Comparison of ENCODE assay signal across 8 cellular contexts in genomic region chr4:56655627-56656345, GRCh38. TPM values are rescaled to one million over a fixed set of nuclear protein-coding genes. Genes with fewer than 3 reads are reported as not detected.
DNase-seq lines count a peak whose midpoint lies in the region; ATAC-seq and TF ChIP-seq lines count a peak whose summit lies in the region.

No MANE protein-coding gene starts in this region.

- no peak overlapping the region for H3K27ac Mint-ChIP-seq in nephron progenitor cell

- H3K4me2 ChIP-seq in fibroblast of lung (ENCODE audit: extremely low read depth, insufficient read depth, low read length), result peak overlapping the region; percentile 89

- H3K27me3 Mint-ChIP-seq in nephron progenitor cell (ENCODE audit: low read depth, poor library complexity), result peaks cover 75% of the 10 kb centered on the region

- H3K27me3 ChIP-seq in fibroblast of lung (ENCODE audit: control insufficient read depth, insufficient read depth, low read length) (peaks cover 8% of the 10 kb centered on the region), aorta (ENCODE audit: control insufficient read depth in 1 of 2, insufficient read depth in 2 of 2, low read length in 1 of 2) (no peaks in the 10 kb centered on the region)

- H3K9me3 ChIP-seq in fibroblast of lung (ENCODE audit: control insufficient read depth, insufficient read depth, low read depth, low read length), result no peaks in the 10 kb centered on the region
- no peaks in the 10 kb centered on the region for H3K9me3 ChIP-seq in aorta (ENCODE audit: control insufficient read depth, low read length)

- no peak overlapping the region for H3K27ac ChIP-seq in fibroblast of lung (ENCODE audit: insufficient read depth, low read length)
- no peak overlapping the region for H3K27ac ChIP-seq in aorta (ENCODE audit: low read depth in 1 of 2, low read length in 2 of 2)

- DNase-seq in NCI-H1105 treated with DMSO at 0.1 percent for 48 hours (lab: John Stamatoyannopoulos, UW) (peak; percentile 1), NCI-H1105 (lab: John Stamatoyannopoulos, UW) (no peak), fibroblast of lung (ENCODE audit: low read depth in 2 of 2) (no peak), nephron progenitor cell (peak; percentile 61), aorta (peak; percentile 51 to 78), NCI-H2171 (lab: John Stamatoyannopoulos, UW) (no peak), NCI-H446 treated with DMSO at 0.1 percent for 48 hours (lab: John Stamatoyannopoulos, UW) (no peak)
- peak; percentile 83 for DNase-seq in activated CD8-positive, alpha-beta memory T cell treated with anti-CD3 and anti-CD28 coated beads for 24 hours

- H3K36me3 ChIP-seq in fibroblast of lung (ENCODE audit: control insufficient read depth, insufficient read depth, low read length), result no peaks in the 10 kb centered on the region
- H3K36me3 ChIP-seq in aorta (ENCODE audit: control insufficient read depth in 1 of 2, insufficient read depth in 2 of 2, low read length in 1 of 2), result no peaks in the 10 kb centered on the region

- H3K36me3 Mint-ChIP-seq in nephron progenitor cell (ENCODE audit: low read depth), result no peaks in the 10 kb centered on the region

- no peaks in the 10 kb centered on the region for H4K20me1 ChIP-seq in fibroblast of lung (ENCODE audit: control insufficient read depth, extremely low read depth, insufficient read depth, low read length)

- peak overlapping the region; percentile 42 for H2AFZ ChIP-seq in fibroblast of lung (ENCODE audit: low read length)

- H3K4me1 ChIP-seq in fibroblast of lung (ENCODE audit: control insufficient read depth, extremely low read depth, insufficient read depth, low read length) (no peaks in the 10 kb centered on the region), aorta (ENCODE audit: control insufficient read depth in 1 of 2, insufficient read depth in 2 of 2, low read length in 2 of 2) (no peaks in the 10 kb centered on the region)

- peak overlapping the region; percentile 10 for H3K9ac ChIP-seq in fibroblast of lung (ENCODE audit: insufficient read depth, low read length)

- H3K79me2 ChIP-seq in fibroblast of lung (ENCODE audit: control insufficient read depth, insufficient read depth, low read length), result no peaks in the 10 kb centered on the region

- WGBS in aorta, 2 donors, result 0 to 1% methylated on average over 60 to 79 of the region's 79 CpGs

- intact Hi-C loops in aorta (cut with DNase I), result no loop called here

- H3K9me3 Mint-ChIP-seq in nephron progenitor cell, result no peaks in the 10 kb centered on the region

- H3K4me3 Mint-ChIP-seq in nephron progenitor cell, result peak overlapping the region; percentile 95

- H3K4me3 ChIP-seq in fibroblast of lung (replicated peaks in 1 of 4; ENCODE audit: control extremely low read depth in 1 of 4, insufficient read depth in 1 of 4, low read depth in 3 of 4, low read length in 4 of 4) (peak overlapping the region; percentile 44 to 57 (median 46)), aorta (ENCODE audit: low read length in 2 of 2) (peak overlapping the region; percentile 44 to 59)

- ATAC-seq in aorta (ENCODE audit: low FRiP score), result peak; percentile 31

- H3K4me1 Mint-ChIP-seq in nephron progenitor cell, result peaks cover 36% of the 10 kb centered on the region

- TF ChIP-seq CTCF in fibroblast of lung (conservative IDR thresholded peaks at IDR 0.05 in 1 of 2, IDR thresholded peaks at IDR 0.05 in 1 of 2; ENCODE audit: low read depth in 1 of 2, low read length in 2 of 2) (no peak), nephron progenitor cell (IDR thresholded peaks at IDR 0.05) (no peak)

RNA-seq across cellular contexts. Expression of gene HOPX, which starts 25.3 kb away (rescaled TPM):
- total RNA-seq in fibroblast of lung (3.3 and 11.4 TPM in 2 replicates), aorta (1 to 10 TPM; 3.5 to 6.8 TPM)
- polyA plus RNA-seq in fibroblast of lung (2.4 and 9.6 TPM in 2 replicates), aorta (10 to 100 TPM in 1 of 2 donors, under 1 TPM in 1; 0.51 to 20.4 TPM)
- polyA plus RNA-seq in fibroblast of lung (2012), result 1.4 and 8.0 TPM in 2 replicates
- polyA minus RNA-seq in fibroblast of lung (ENCODE audit: low replicate concordance), result 0.33 TPM in 1 of 2 replicates, not detected in the other

Comparison
In these comparisons a context has a peak if more than half of its experiments do, and no peak if none do; other contexts are left out.
1. DNase-seq: peak in NCI-H1105 treated with DMSO at 0.1 percent for 48 hours (single experiment), activated CD8-positive, alpha-beta memory T cell treated with anti-CD3 and anti-CD28 coated beads for 24 hours (single experiment), nephron progenitor cell (single experiment) and aorta (2 of 2); none in NCI-H1105 (single experiment), fibroblast of lung (0 of 2), NCI-H2171 (single experiment) and NCI-H446 treated with DMSO at 0.1 percent for 48 hours (single experiment).